8 cellular contexts compared by ENCODE assay signal in the genomic region with DNA sequence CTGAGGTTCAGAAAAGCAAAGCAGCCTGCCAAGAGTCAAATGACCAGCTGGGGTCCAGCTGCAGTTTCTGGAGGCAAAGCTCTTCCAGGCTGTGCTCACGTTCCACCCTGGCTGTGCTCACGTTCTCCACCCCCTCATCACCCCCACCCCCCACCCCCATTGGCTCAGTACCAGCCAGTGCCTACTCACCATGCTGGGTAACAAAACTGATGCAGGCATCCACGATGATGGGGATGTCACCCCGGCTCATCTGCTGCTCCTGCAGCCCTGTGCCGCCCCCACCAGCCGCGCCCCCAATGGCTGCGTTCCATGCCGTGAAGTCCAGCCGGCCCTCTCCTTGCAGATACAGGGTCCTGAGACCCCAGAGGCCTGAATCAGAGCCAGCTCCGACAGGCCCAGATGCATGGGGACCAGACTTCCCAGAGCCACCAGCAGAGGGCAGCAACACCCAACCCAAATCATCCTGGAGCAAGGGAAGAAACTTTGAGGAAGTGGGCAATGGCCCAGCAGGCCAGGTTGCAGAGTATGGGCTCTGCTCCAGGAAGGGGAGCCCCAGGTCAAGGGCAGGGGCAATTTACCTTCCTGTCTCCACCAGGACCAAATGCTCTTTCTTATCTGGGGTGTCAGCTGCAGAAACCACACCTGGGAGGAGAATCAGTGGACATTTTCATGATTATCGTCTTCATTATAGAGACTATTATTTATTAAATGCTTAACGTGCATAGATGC. TPM values are rescaled to one million over a fixed set of nuclear protein-coding genes. Genes with fewer than 3 reads are reported as not detected.
DNase-seq lines count a peak whose midpoint lies in the region; ATAC-seq and TF ChIP-seq lines count a peak whose summit lies in the region.

No MANE protein-coding gene starts in this region.

- no peak overlapping the region for H3K4me3 Mint-ChIP-seq in progenitor cell of endocrine pancreas (ENCODE audit: low read depth)

- TF ChIP-seq CTCF in progenitor cell of endocrine pancreas (IDR thresholded peaks at IDR 0.05; ENCODE audit: unreplicated experiment), result peak; percentile 93

- WGBS in aorta, 2 donors, result 35 to 38% methylated on average over 13 of the region's 13 CpGs

- H3K27ac ChIP-seq in SJCRH30 (no peak overlapping the region), aorta (ENCODE audit: low read depth in 1 of 2, low read length in 2 of 2) (no peak overlapping the region)

- H3K36me3 Mint-ChIP-seq in progenitor cell of endocrine pancreas (ENCODE audit: insufficient read depth), result no peaks in the 10 kb centered on the region

- peak; percentile 95 for ATAC-seq in GM21526 (IDR thresholded peaks at IDR 0.05; ENCODE audit: low FRiP score, unreplicated experiment)
- peak; percentile 86 for ATAC-seq in aorta (ENCODE audit: low FRiP score)

- H3K27me3 Mint-ChIP-seq in progenitor cell of endocrine pancreas, result no peaks in the 10 kb centered on the region

- H3K36me3 ChIP-seq in SJCRH30 (no peaks in the 10 kb centered on the region), aorta (ENCODE audit: control insufficient read depth in 1 of 2, insufficient read depth in 2 of 2, low read length in 1 of 2) (no peaks in the 10 kb centered on the region)

- no peak overlapping the region for H3K27ac Mint-ChIP-seq in progenitor cell of endocrine pancreas

- H3K9me3 Mint-ChIP-seq in progenitor cell of endocrine pancreas (ENCODE audit: low read depth), result no peaks in the 10 kb centered on the region

- DNase-seq in EH (ENCODE audit: low read depth), result peak; percentile 70
- peak in 62 of 76 experiments; percentile 2 to 73 (median 44) for DNase-seq in HUDEP-2 (lab: John Stamatoyannopoulos, UW; ENCODE audit: unreplicated experiment in 76 of 76)
- peak; percentile 59 to 84 for DNase-seq in SJCRH30
- peak; percentile 90 for DNase-seq in activated effector memory CD4-positive, alpha-beta T cell treated with anti-CD3 and anti-CD28 coated beads, Interleukin-2, amount 50 U/mL, for 16 hours
- DNase-seq in globus pallidus (ENCODE audit: low spot score), result peak; percentile 59
- peak; percentile 74 for DNase-seq in progenitor cell of endocrine pancreas (ENCODE audit: low spot score, unreplicated experiment)
- peak; percentile 84 to 92 for DNase-seq in aorta

- H3K4me3 ChIP-seq in SJCRH30 (no peak overlapping the region), aorta (ENCODE audit: low read length in 2 of 2) (no peak overlapping the region)

- H3K4me1 ChIP-seq in SJCRH30 (no peaks in the 10 kb centered on the region), aorta (ENCODE audit: control insufficient read depth in 1 of 2, insufficient read depth in 2 of 2, low read length in 2 of 2) (no peaks in the 10 kb centered on the region)

- H3K9me3 ChIP-seq in SJCRH30 (replicated peaks) (no peaks in the 10 kb centered on the region), aorta (ENCODE audit: control insufficient read depth, low read length) (no peaks in the 10 kb centered on the region)

- H3K27me3 ChIP-seq in SJCRH30 (no peaks in the 10 kb centered on the region), aorta (ENCODE audit: control insufficient read depth in 1 of 2, insufficient read depth in 2 of 2, low read length in 1 of 2) (no peaks in the 10 kb centered on the region)

- peaks cover 2% of the 10 kb centered on the region for H3K4me1 Mint-ChIP-seq in progenitor cell of endocrine pancreas (ENCODE audit: low read depth)

- intact Hi-C loops in aorta (cut with DNase I), result no loop called here

RNA-seq across cellular contexts. Expression of gene FCHSD1, which starts 13.7 kb away (rescaled TPM):
- 2.0 and 2.1 TPM in 2 replicates for total RNA-seq in SJCRH30 (2014; rRNA removed; shearing (Covaris generic))
- 27.7 and 30.7 TPM in 2 replicates for total RNA-seq in progenitor cell of endocrine pancreas
- total RNA-seq in aorta, result 10 to 100 TPM; 33.1 to 47.3 TPM
- 10 to 100 TPM in 1 of 2 donors, 1 to 10 TPM in 1; 9.4 to 59.7 TPM for polyA plus RNA-seq in aorta

RNA-seq across cellular contexts. Expression of gene ARAP3, which starts 17.1 kb away (rescaled TPM):
- 5.8 and 6.2 TPM in 2 replicates for total RNA-seq in SJCRH30 (2014; rRNA removed; shearing (Covaris generic))
- 6.2 and 6.4 TPM in 2 replicates for total RNA-seq in progenitor cell of endocrine pancreas
- total RNA-seq in aorta, result 10 to 100 TPM; 21.4 to 34.2 TPM
- 10 to 100 TPM in 1 of 2 donors, 1 to 10 TPM in 1; 1.8 to 14.1 TPM for polyA plus RNA-seq in aorta

RNA-seq across cellular contexts. Expression of gene RELL2, which starts 28.1 kb away (rescaled TPM):
- total RNA-seq in SJCRH30 (2014; rRNA removed; shearing (Covaris generic)), result 1.7 and 2.1 TPM in 2 replicates
- total RNA-seq in progenitor cell of endocrine pancreas, result 5.2 and 6.7 TPM in 2 replicates
- total RNA-seq in aorta, result 1 to 10 TPM; 1.5 to 1.9 TPM
- 1 to 10 TPM in 1 of 2 donors, under 1 TPM in 1; 0.63 to 2.9 TPM for polyA plus RNA-seq in aorta

RNA-seq across cellular contexts. Expression of gene HDAC3, which starts 28.2 kb away (rescaled TPM):
- 102 and 110 TPM in 2 replicates for total RNA-seq in SJCRH30 (2014; rRNA removed; shearing (Covaris generic))
- total RNA-seq in progenitor cell of endocrine pancreas (101 and 103 TPM in 2 replicates), aorta (10 to 100 TPM; 52.4 to 54.3 TPM)
- 10 to 100 TPM; 21.3 to 86.8 TPM for polyA plus RNA-seq in aorta

RNA-seq across cellular contexts. Expression of gene DIAPH1, which starts 46.1 kb away (rescaled TPM):
- 54.4 and 56.2 TPM in 2 replicates for total RNA-seq in SJCRH30 (2014; rRNA removed; shearing (Covaris generic))
- total RNA-seq in progenitor cell of endocrine pancreas (63.5 and 74.3 TPM in 2 replicates), aorta (100 to 1,000 TPM in 1 of 2 donors, 10 to 100 TPM in 1; 93.4 to 125 TPM)
- polyA plus RNA-seq in aorta, result 10 to 100 TPM; 30.8 to 44.1 TPM
